ENCODE assay signal across 9 cellular contexts in genomic region chr6:41637179-41638001, GRCh38. TPM values are rescaled to one million over a fixed set of nuclear protein-coding genes. Genes with fewer than 3 reads are reported as not detected.
DNase-seq lines count a peak whose midpoint lies in the region; ATAC-seq and TF ChIP-seq lines count a peak whose summit lies in the region.
"Had no signal": no experiment of that assay in that cellular context is flagged by ENCODE, and none has a peak within 500 bp of the region (broad histone marks: within the 10 kb centered on the region; RNA-seq: fewer than 3 reads in every experiment).

No MANE protein-coding gene starts in this region.

- H3K4me1 ChIP-seq in HAP-1, result peaks cover 4% of the 10 kb centered on the region
- H3K4me1 ChIP-seq in gastrocnemius medialis, result peaks cover 6 to 19% of the 10 kb centered on the region in 2 donors
- H3K4me1 ChIP-seq in MM.1S (ENCODE audit: low read length), result no peaks in the 10 kb centered on the region

- no peaks in the 10 kb centered on the region for H4K20me1 ChIP-seq in MM.1S (ENCODE audit: insufficient read depth, low read length)

- no peak overlapping the region for H2AFZ ChIP-seq in MM.1S (ENCODE audit: low read length)

- no peak overlapping the region for H3K9ac ChIP-seq in MM.1S (ENCODE audit: low read length)

- H3K79me2 ChIP-seq in MM.1S (ENCODE audit: low read length), result no peaks in the 10 kb centered on the region

- intact Hi-C loops in gastrocnemius medialis (cut with DNase I; ENCODE audit: low total_unique reads), result no loop called here

- no peaks in the 10 kb centered on the region for H3K36me3 Mint-ChIP-seq in activated naive CD8-positive, alpha-beta T cell treated with anti-CD3 and anti-CD28 coated beads, Interleukin-2, amount 50 U/mL, for 24 hours (ENCODE audit: low read depth)

- H3K9me3 ChIP-seq in HAP-1, result no peaks in the 10 kb centered on the region
- H3K9me3 ChIP-seq in gastrocnemius medialis, result no peaks in the 10 kb centered on the region
- H3K9me3 ChIP-seq in MM.1S (replicated peaks; ENCODE audit: insufficient read depth, low read length), result no peaks in the 10 kb centered on the region
- H3K9me3 ChIP-seq: thyroid gland had no signal

- no peak overlapping the region for H3K27ac Mint-ChIP-seq in activated naive CD8-positive, alpha-beta T cell treated with anti-CD3 and anti-CD28 coated beads, Interleukin-2, amount 50 U/mL, for 24 hours

- H3K9me3 Mint-ChIP-seq in activated naive CD8-positive, alpha-beta T cell treated with anti-CD3 and anti-CD28 coated beads, Interleukin-2, amount 50 U/mL, for 24 hours, result no peaks in the 10 kb centered on the region

- no peaks in the 10 kb centered on the region for H3K9me2 ChIP-seq in MM.1S (replicated peaks; ENCODE audit: insufficient read depth, low read length)

- H3K27ac ChIP-seq in gastrocnemius medialis (no peak overlapping the region), MM.1S (ENCODE audit: low read length) (no peak overlapping the region)
- H3K27ac ChIP-seq: thyroid gland had no signal

- no peak for ATAC-seq in activated naive CD8-positive, alpha-beta T cell treated with anti-CD3 and anti-CD28 coated beads, Interleukin-2, amount 50 U/mL, for 24 hours
- no peak for ATAC-seq in gastrocnemius medialis
- no peak for ATAC-seq in GM18909 (IDR thresholded peaks at IDR 0.05; ENCODE audit: poor library complexity, unreplicated experiment)

- H3K36me3 ChIP-seq in HAP-1 (replicated peaks), result no peaks in the 10 kb centered on the region
- no peaks in the 10 kb centered on the region for H3K36me3 ChIP-seq in gastrocnemius medialis
- H3K36me3 ChIP-seq in MM.1S (replicated peaks; ENCODE audit: insufficient read depth, low read length), result no peaks in the 10 kb centered on the region
- H3K36me3 ChIP-seq: thyroid gland had no signal

- in situ Hi-C loops in HAP-1 (cut with MboI; ENCODE audit: low sequenced_read_pairs) (no loop called here), gastrocnemius medialis (cut with MboI; ENCODE audit: low sequenced_read_pairs in 4 of 4) (no loop called here)

- DNase-seq in HAP-1 (ENCODE audit: low spot score in 2 of 2) (no peak), iPS-NIHi11 (ENCODE audit: low spot score) (peak; percentile 54), gastrocnemius medialis (no peak), cerebellum (ENCODE audit: low spot score) (no peak), NAMALWA (ENCODE audit: low spot score) (no peak), MM.1S (no peak)
- DNase-seq in activated naive CD8-positive, alpha-beta T cell treated with anti-CD3 and anti-CD28 coated beads, Interleukin-2, amount 50 U/mL, for 24 hours, result no peak

- H3K4me3 ChIP-seq in HAP-1, result peak overlapping the region; percentile 66
- H3K4me3 ChIP-seq in gastrocnemius medialis, result peak overlapping the region; percentile 45 to 58 (median 46)
- no peak overlapping the region for H3K4me3 ChIP-seq in MM.1S (ENCODE audit: low read length)

- H3K4me2 ChIP-seq in MM.1S (ENCODE audit: low read depth, low read length), result no peak overlapping the region

- H3K4me3 Mint-ChIP-seq in activated naive CD8-positive, alpha-beta T cell treated with anti-CD3 and anti-CD28 coated beads, Interleukin-2, amount 50 U/mL, for 24 hours, result peak overlapping the region; percentile 59

- TF ChIP-seq POLR2A in gastrocnemius medialis (IDR thresholded peaks at IDR 0.05), result no peak

- H3K27me3 Mint-ChIP-seq in activated naive CD8-positive, alpha-beta T cell treated with anti-CD3 and anti-CD28 coated beads, Interleukin-2, amount 50 U/mL, for 24 hours, result peaks cover 53% of the 10 kb centered on the region

- TF ChIP-seq CTCF in gastrocnemius medialis (IDR thresholded peaks at IDR 0.05 in 4 of 5, conservative IDR thresholded peaks at IDR 0.05 in 1 of 5) (no peak), MM.1S (IDR thresholded peaks at IDR 0.05; ENCODE audit: low read length) (no peak)

- H3K4me1 Mint-ChIP-seq in activated naive CD8-positive, alpha-beta T cell treated with anti-CD3 and anti-CD28 coated beads, Interleukin-2, amount 50 U/mL, for 24 hours, result peaks cover 5% of the 10 kb centered on the region

- H3K27me3 ChIP-seq in HAP-1 (ENCODE audit: low read depth), result peaks cover 3% of the 10 kb centered on the region
- H3K27me3 ChIP-seq in gastrocnemius medialis, result peaks cover 30 to 47% (median 36%) of the 10 kb centered on the region in 3 donors
- peaks cover 93% of the 10 kb centered on the region for H3K27me3 ChIP-seq in MM.1S (replicated peaks; ENCODE audit: insufficient read depth, low read length)

- no peaks in the 10 kb centered on the region for H3F3A ChIP-seq in MM.1S (ENCODE audit: insufficient read depth, low read length)

RNA-seq across cellular contexts. Expression of gene MDFI, which starts 0.9 kb away (rescaled TPM):
- total RNA-seq in gastrocnemius medialis, result 1 to 10 TPM in 1 of 4 donors, under 1 TPM in 1, not detected in 2; 0.26 to 1.1 TPM
- 51.2 TPM for total RNA-seq in cerebellum

Comparison
In these comparisons a context has a peak if more than half of its experiments do, and no peak if none do; other contexts are left out.
1. RNA of gene MDFI, which starts 0.9 kb away (total RNA-seq): 51.2 TPM in cerebellum (single experiment); 0.26 to 1.1 TPM in gastrocnemius medialis; every median in the first group is over 10 times any median in the second.